7 cellular contexts compared by ENCODE assay signal in the genomic region with DNA sequence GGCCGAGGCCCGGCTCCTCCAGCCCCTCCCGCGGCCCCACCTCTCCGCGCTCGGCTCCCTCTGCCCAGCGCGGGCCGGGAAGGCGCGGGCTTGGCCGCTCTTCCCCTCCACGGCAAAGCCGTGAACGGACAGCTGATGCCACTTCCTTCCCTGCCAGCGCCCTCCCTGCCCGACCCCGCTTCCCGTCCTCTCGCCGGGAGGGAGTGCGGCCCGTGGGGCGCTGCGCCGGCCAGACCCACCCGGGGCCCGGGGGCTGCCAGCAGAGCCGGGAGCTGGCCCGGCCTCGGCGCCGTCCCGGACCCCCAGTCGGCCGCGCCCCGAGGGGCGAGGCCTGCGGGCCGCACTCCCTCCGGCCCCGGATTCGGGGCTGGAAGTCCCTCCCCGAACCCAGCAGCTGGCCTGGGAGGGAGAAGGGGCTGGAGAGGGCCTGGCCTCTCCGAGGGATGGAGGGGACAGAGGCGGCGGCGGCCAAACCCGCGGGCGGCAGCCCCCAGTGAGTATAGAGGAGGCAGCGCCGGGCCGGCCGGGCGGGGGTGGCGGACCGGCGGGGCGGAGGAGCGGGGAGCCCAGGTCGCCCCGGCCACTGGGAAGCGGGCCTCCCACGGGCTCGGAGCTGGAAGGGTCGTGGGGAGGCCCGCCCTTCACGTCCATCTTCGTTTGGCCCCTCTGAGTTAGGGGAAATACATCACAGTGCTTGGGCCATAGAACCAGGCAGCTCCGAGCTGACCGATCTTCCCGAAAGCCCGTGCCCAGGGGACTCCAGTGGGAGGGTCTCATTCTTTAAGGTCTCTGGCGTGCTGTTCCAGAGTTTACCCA. TPM values are rescaled to one million over a fixed set of nuclear protein-coding genes. Genes with fewer than 3 reads are reported as not detected.
DNase-seq lines count a peak whose midpoint lies in the region; TF ChIP-seq lines count a peak whose summit lies in the region.

A gene with protein sequence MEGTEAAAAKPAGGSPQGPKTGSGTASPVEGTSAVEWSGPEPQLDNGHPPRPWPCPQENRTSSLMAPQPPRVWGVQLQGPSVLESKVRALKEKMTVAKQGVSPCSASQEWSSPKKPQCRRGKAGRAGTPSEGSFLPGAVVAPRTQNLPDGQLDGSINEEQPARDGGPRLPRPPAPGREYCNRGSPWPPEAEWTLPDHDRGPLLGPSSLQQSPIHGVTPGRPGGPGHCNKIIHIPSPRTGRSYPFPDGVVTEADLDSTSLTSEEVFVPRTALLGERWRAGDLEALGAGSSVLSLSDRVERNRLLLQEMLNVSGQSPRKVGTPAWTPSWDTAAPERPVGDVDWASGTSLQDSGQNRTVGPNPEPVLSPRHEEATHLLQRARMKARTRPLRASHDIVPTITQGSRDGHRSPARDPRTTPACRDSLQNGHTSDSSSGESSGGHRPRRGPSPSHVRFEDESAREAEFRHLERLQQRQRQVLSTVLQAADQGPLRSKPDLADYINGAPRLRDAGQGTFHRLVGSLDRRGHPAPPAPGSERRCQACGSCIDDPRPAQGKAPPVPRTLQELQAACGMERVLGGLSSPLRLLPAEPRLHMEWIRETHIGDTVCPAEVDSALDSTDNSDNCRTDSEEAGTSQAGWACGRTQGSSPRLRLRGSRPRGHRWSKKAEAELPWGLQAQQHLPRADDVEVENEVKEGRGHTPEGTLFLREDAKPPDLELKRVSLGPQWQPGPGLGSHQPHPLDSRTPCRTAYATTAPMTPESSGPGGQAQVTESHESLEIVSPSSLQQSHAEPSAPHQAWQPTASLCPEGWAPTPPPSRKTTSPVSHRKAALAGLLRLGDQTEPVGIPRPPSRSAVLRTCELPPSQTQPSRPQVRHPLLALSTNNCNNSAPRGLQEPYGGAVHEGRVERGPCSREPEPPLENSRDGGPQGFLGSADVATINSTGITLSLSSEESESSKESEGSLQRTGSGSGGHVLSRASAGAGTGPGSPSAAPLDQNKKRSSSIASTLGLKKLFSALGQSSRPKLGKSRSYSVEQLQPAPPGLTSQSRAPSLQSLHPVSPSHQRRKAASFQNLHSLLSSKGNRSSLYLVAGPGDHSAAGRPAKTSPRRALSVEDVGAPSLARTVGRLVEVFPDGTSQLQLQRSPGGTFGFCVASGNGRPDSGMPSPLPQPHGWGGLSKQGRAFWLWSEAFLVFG (plus strand): TSS at position 97 of the 816 bp plus-strand sequence. CDS start 347 bp downstream, at position 444.

- peak within 1 kb of the TSS; percentile 91 for H3K9ac ChIP-seq in mesenchymal stem cell (ENCODE audit: low read length)

- in situ Hi-C loops in GM13977 (cut with MboI; ENCODE audit: low pct_unique_long_range_greater_than_20kb, low sequenced_read_pairs, unreplicated experiment) (no loop called here), endometrial microvascular endothelial cells (cut with HindIII; ENCODE audit: inconsistent ontology term, low pct_unique_long_range_greater_than_20kb, low sequenced_read_pairs) (no loop called here), transverse colon (cut with MboI; ENCODE audit: low pct_ligation_motif_present in 1 of 4, low pct_unique_long_range_greater_than_20kb in 1 of 4, low sequenced_read_pairs in 3 of 4) (no loop called here)

- H3K4ac ChIP-seq in mesenchymal stem cell (ENCODE audit: low read depth in 1 of 2, low read length in 2 of 2), result peak within 1 kb of the TSS; percentile 87 to 97

- TF ChIP-seq CTCF in GM13977 (IDR thresholded peaks at IDR 0.05; ENCODE audit: extremely low read depth, insufficient read depth, missing control alignments) (no peak), transverse colon (IDR thresholded peaks at IDR 0.05) (no peak), WERI-Rb-1 (IDR thresholded peaks at IDR 0.05; ENCODE audit: low read depth, low read length) (no peak)

- WGBS in mesenchymal stem cell, result 5% methylated on average over 44 of the region's 77 CpGs
- WGBS in transverse colon (ENCODE audit: low coverage in 1 of 2), 2 donors, result 11% methylated on average over 63 of the region's 77 CpGs; no CpG with 5 or more reads in 1 of the 2 donors

- TF ChIP-seq POLR2A in transverse colon (IDR thresholded peaks at IDR 0.05), result no peak

- peak within 1 kb of the TSS; percentile 91 for H3K4me2 ChIP-seq in mesenchymal stem cell (ENCODE audit: low read length, poor library complexity, severe bottlenecking)

- peak within 1 kb of the TSS; percentile 86 to 93 for H3K18ac ChIP-seq in mesenchymal stem cell (ENCODE audit: low read depth in 1 of 2, low read length in 2 of 2)

- intact Hi-C loops in transverse colon (cut with DNase I; ENCODE audit: low total_unique reads), result no loop called here

- H3K36me3 ChIP-seq in mesenchymal stem cell (ENCODE audit: control insufficient read depth in 1 of 2, insufficient read depth in 2 of 2, low read depth in 1 of 2, low read length in 2 of 2) (peaks cover 13 to 19% of the 10 kb centered on the region in 2 experiments), transverse colon (no peaks in the 10 kb centered on the region), WERI-Rb-1 (no peaks in the 10 kb centered on the region)

- H3K27me3 ChIP-seq in mesenchymal stem cell (ENCODE audit: control insufficient read depth in 1 of 2, insufficient read depth in 1 of 2, low read length in 2 of 2) (no peaks in the 10 kb centered on the region), transverse colon (peaks cover 20% of the 10 kb centered on the region), WERI-Rb-1 (ENCODE audit: insufficient read depth, low read depth, severe bottlenecking) (no peaks in the 10 kb centered on the region)

- peaks cover 22% of the 10 kb centered on the region for H3K4me1 ChIP-seq in mesenchymal stem cell (ENCODE audit: control insufficient read depth, insufficient read depth, low read depth, low read length)
- peaks cover 3 to 16% (median 5%) of the 10 kb centered on the region in 4 donors for H3K4me1 ChIP-seq in transverse colon

- H2BK120ac ChIP-seq in mesenchymal stem cell (ENCODE audit: low read depth, low read length), result peak within 1 kb of the TSS; percentile 91

- peak within 1 kb of the TSS; percentile 50 to 52 for H2BK12ac ChIP-seq in mesenchymal stem cell (ENCODE audit: low read length in 2 of 2)

- H2BK5ac ChIP-seq in mesenchymal stem cell (ENCODE audit: low read depth, low read length, poor library complexity, severe bottlenecking), result peak within 1 kb of the TSS; percentile 12

- no peak within 1 kb of the TSS for H2AK5ac ChIP-seq in mesenchymal stem cell (ENCODE audit: low read length, severe bottlenecking)

- H4K91ac ChIP-seq in mesenchymal stem cell (ENCODE audit: low read length), result peak within 1 kb of the TSS; percentile 80

- peak within 1 kb of the TSS; percentile 39 to 94 for H3K23ac ChIP-seq in mesenchymal stem cell (ENCODE audit: low read length in 2 of 2)

- H4K8ac ChIP-seq in mesenchymal stem cell (ENCODE audit: low read length), result peak within 1 kb of the TSS; percentile 97

- H2BK15ac ChIP-seq in mesenchymal stem cell (ENCODE audit: low read depth, poor library complexity, severe bottlenecking), result peak within 1 kb of the TSS; percentile 95

- H3K4me3 ChIP-seq in mesenchymal stem cell (ENCODE audit: insufficient read depth in 1 of 2, low read depth in 1 of 2, low read length in 2 of 2) (peak within 1 kb of the TSS; percentile 79 to 86), transverse colon (peak within 1 kb of the TSS; percentile 37 to 68 (median 48)), WERI-Rb-1 (ENCODE audit: low read depth, low read length) (no peak within 1 kb of the TSS)

- H2AFZ ChIP-seq in mesenchymal stem cell (ENCODE audit: low read depth, low read length), result peak within 1 kb of the TSS; percentile 78

- H3K9me3 ChIP-seq in mesenchymal stem cell (ENCODE audit: control insufficient read depth, low read length) (no peaks in the 10 kb centered on the region), transverse colon (no peaks in the 10 kb centered on the region), WERI-Rb-1 (ENCODE audit: severe bottlenecking) (no peaks in the 10 kb centered on the region)

- H3K14ac ChIP-seq in mesenchymal stem cell (ENCODE audit: low read length in 2 of 2), result peak within 1 kb of the TSS; percentile 64 to 79

- no peak for TF ChIP-seq EP300 in transverse colon (IDR thresholded peaks at IDR 0.05; ENCODE audit: low read depth)

- peaks cover 10% of the 10 kb centered on the region for H3K79me1 ChIP-seq in mesenchymal stem cell (replicated peaks; ENCODE audit: low read length, poor library complexity, severe bottlenecking)

- DNase-seq in GM13977 (ENCODE audit: low spot score), result peak; percentile 53
- DNase-seq in NCI-H146 treated with DMSO at 0.1 percent for 48 hours (lab: John Stamatoyannopoulos, UW; ENCODE audit: unreplicated experiment), result peak; percentile 26
- DNase-seq in mesenchymal stem cell, result peak; percentile 51
- DNase-seq in transverse colon, result no peak
- no peak for DNase-seq in cerebellar nuclear complex (lab: John Stamatoyannopoulos, UW)
- no peak for DNase-seq in WERI-Rb-1

- H3K27ac ChIP-seq in mesenchymal stem cell (ENCODE audit: low read length, poor library complexity, severe bottlenecking), result peak within 1 kb of the TSS; percentile 43
- peak within 1 kb of the TSS; percentile 89 to 90 (median 90) for H3K27ac ChIP-seq in transverse colon
- H3K27ac ChIP-seq in WERI-Rb-1, result no peak within 1 kb of the TSS

RNA-seq across cellular contexts. Expression of the gene that starts here (rescaled TPM):
- total RNA-seq in endometrial microvascular endothelial cells (ENCODE audit: inconsistent ontology term) (11.2 TPM), transverse colon (1 to 10 TPM; 2.3 to 9.4 (median 2.8) TPM)
- polyA plus RNA-seq in mesenchymal stem cell (2013, experiment 1 of 2), result 1.6 TPM
- 1.8 TPM for polyA plus RNA-seq in mesenchymal stem cell (2013, experiment 2 of 2)

Comparison
In these comparisons a context has a peak if more than half of its experiments do, and no peak if none do; other contexts are left out.
1. DNase-seq: peak in GM13977 (single experiment), NCI-H146 treated with DMSO at 0.1 percent for 48 hours (single experiment) and mesenchymal stem cell (single experiment); none in transverse colon (single experiment), cerebellar nuclear complex (0 of 2) and WERI-Rb-1 (single experiment).